ENCODE assay signal across 1 cellular context in genomic region chr2:42942214-42942989, GRCh38.
TF ChIP-seq lines count a peak whose summit lies in the region.

No MANE protein-coding gene starts in this region.

TF ChIP-seq in HepG2, 621 proteins besides CTCF, POLR2A, EP300 and RAD21 (continued from another document and continues in another):
- no peak for TF ChIP-seq HMGXB3 (CRISPR knock-in tag; IDR thresholded peaks at IDR 0.05; ENCODE audit: borderline replicate concordance)
- no peak for TF ChIP-seq RERE (CRISPR knock-in tag; IDR thresholded peaks at IDR 0.05; ENCODE audit: low read depth)
- TF ChIP-seq NRL (CRISPR knock-in tag; IDR thresholded peaks at IDR 0.05; ENCODE audit: borderline replicate concordance), result no peak
- TF ChIP-seq ZNF296 (CRISPR knock-in tag; conservative IDR thresholded peaks at IDR 0.05), result no peak
- no peak for TF ChIP-seq ZNF615 (CRISPR knock-in tag; IDR thresholded peaks at IDR 0.05; ENCODE audit: borderline replicate concordance)
- no peak for TF ChIP-seq PCBP2 (optimal IDR thresholded peaks at IDR 0.05; ENCODE audit: low read depth, low read length, poor library complexity, severe bottlenecking)
- peak; percentile 78 for TF ChIP-seq TCF7 (IDR thresholded peaks at IDR 0.05; ENCODE audit: low read depth)
- TF ChIP-seq SSRP1 (CRISPR knock-in tag; IDR thresholded peaks at IDR 0.05), result peak; percentile 25; the same call in 1 of the 2 replicates
- no peak for TF ChIP-seq GLI4 (CRISPR knock-in tag; IDR thresholded peaks at IDR 0.05; ENCODE audit: borderline replicate concordance)
- no peak for TF ChIP-seq ATF6 (CRISPR knock-in tag; conservative IDR thresholded peaks at IDR 0.05)
- peak; percentile 83 for TF ChIP-seq HNF4G (IDR thresholded peaks at IDR 0.05; ENCODE audit: borderline replicate concordance, low read depth, low read length)
- peak; percentile 50; the same call in 1 of the 2 replicates for TF ChIP-seq HNF4G (CRISPR knock-in tag; IDR thresholded peaks at IDR 0.05; ENCODE audit: borderline replicate concordance, low read depth)
- TF ChIP-seq NFRKB (IDR thresholded peaks at IDR 0.05), result no peak
- TF ChIP-seq ZNF713 (CRISPR knock-in tag; IDR thresholded peaks at IDR 0.05), result no peak
- no peak for TF ChIP-seq DNMT3B (CRISPR knock-in tag; conservative IDR thresholded peaks at IDR 0.05)
- no peak for TF ChIP-seq NAIF1 (CRISPR knock-in tag; IDR thresholded peaks at IDR 0.05; ENCODE audit: borderline replicate concordance)
- TF ChIP-seq KLF11 (CRISPR knock-in tag; IDR thresholded peaks at IDR 0.05), result no peak
- TF ChIP-seq ZFP90 (CRISPR knock-in tag; IDR thresholded peaks at IDR 0.05; ENCODE audit: borderline replicate concordance), result peak; percentile 56; the same call in 1 of the 2 replicates
- TF ChIP-seq ZNF770 (CRISPR knock-in tag; IDR thresholded peaks at IDR 0.05), result peak; percentile 76
- no peak for TF ChIP-seq ZBTB20 (CRISPR knock-in tag; IDR thresholded peaks at IDR 0.05; ENCODE audit: borderline replicate concordance, low read depth)
- TF ChIP-seq SYNCRIP (IDR thresholded peaks at IDR 0.05; ENCODE audit: insufficient read depth, low read depth, low read length), result no peak
- TF ChIP-seq HMGA1 (CRISPR knock-in tag; conservative IDR thresholded peaks at IDR 0.05), result no peak
- TF ChIP-seq, protein P1, sequence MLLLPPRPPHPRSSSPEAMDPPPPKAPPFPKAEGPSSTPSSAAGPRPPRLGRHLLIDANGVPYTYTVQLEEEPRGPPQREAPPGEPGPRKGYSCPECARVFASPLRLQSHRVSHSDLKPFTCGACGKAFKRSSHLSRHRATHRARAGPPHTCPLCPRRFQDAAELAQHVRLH (CRISPR knock-in tag; IDR thresholded peaks at IDR 0.05; ENCODE audit: borderline replicate concordance, low read depth), result no peak
- no peak for TF ChIP-seq AGO2 (optimal IDR thresholded peaks at IDR 0.05; ENCODE audit: low read depth, low read length)
- TF ChIP-seq MEF2D (CRISPR knock-in tag; IDR thresholded peaks at IDR 0.05), result no peak; the same call in 1 of the 2 replicates
- TF ChIP-seq ERF (CRISPR knock-in tag; IDR thresholded peaks at IDR 0.05), result peak; percentile 59; the same call in 1 of the 2 replicates
- TF ChIP-seq, protein P2, sequence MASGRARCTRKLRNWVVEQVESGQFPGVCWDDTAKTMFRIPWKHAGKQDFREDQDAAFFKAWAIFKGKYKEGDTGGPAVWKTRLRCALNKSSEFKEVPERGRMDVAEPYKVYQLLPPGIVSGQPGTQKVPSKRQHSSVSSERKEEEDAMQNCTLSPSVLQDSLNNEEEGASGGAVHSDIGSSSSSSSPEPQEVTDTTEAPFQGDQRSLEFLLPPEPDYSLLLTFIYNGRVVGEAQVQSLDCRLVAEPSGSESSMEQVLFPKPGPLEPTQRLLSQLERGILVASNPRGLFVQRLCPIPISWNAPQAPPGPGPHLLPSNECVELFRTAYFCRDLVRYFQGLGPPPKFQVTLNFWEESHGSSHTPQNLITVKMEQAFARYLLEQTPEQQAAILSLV (CRISPR knock-in tag; IDR thresholded peaks at IDR 0.05; ENCODE audit: borderline replicate concordance), result no peak
- TF ChIP-seq, protein P3, sequence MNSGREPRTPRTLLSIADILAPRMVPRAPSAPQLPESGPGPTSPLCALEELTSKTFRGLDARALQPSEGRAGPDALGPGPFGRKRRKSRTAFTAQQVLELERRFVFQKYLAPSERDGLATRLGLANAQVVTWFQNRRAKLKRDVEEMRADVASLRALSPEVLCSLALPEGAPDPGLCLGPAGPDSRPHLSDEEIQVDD (CRISPR knock-in tag; IDR thresholded peaks at IDR 0.05; ENCODE audit: borderline replicate concordance), result no peak
- TF ChIP-seq CEBPZ (IDR thresholded peaks at IDR 0.05; ENCODE audit: low read length), result no peak
- no peak; the same call in 1 of the 2 replicates for TF ChIP-seq ZNF138 (CRISPR knock-in tag; IDR thresholded peaks at IDR 0.05; ENCODE audit: low read depth)
- no peak for TF ChIP-seq TBP (CRISPR knock-in tag; IDR thresholded peaks at IDR 0.05)
- TF ChIP-seq BORCS8-MEF2B (CRISPR knock-in tag; IDR thresholded peaks at IDR 0.05), result no peak
- no peak for TF ChIP-seq PLSCR1 (CRISPR knock-in tag; IDR thresholded peaks at IDR 0.05; ENCODE audit: borderline replicate concordance)
- no peak for TF ChIP-seq ATM (IDR thresholded peaks at IDR 0.05; ENCODE audit: borderline replicate concordance)
- TF ChIP-seq ZNF569 (CRISPR knock-in tag; IDR thresholded peaks at IDR 0.05; ENCODE audit: borderline replicate concordance), result no peak
- peak; percentile 40; the same call in 1 of the 2 replicates for TF ChIP-seq HOXA3 (CRISPR knock-in tag; IDR thresholded peaks at IDR 0.05)
- no peak for TF ChIP-seq ZNF496 (CRISPR knock-in tag; IDR thresholded peaks at IDR 0.05; ENCODE audit: insufficient replicate concordance)
- TF ChIP-seq MED8 (CRISPR knock-in tag; IDR thresholded peaks at IDR 0.05; ENCODE audit: insufficient replicate concordance), result peak; percentile 13
- TF ChIP-seq ZNF644 (CRISPR knock-in tag; IDR thresholded peaks at IDR 0.05; ENCODE audit: low read depth), result peak; percentile 84
